In the genomic region with DNA sequence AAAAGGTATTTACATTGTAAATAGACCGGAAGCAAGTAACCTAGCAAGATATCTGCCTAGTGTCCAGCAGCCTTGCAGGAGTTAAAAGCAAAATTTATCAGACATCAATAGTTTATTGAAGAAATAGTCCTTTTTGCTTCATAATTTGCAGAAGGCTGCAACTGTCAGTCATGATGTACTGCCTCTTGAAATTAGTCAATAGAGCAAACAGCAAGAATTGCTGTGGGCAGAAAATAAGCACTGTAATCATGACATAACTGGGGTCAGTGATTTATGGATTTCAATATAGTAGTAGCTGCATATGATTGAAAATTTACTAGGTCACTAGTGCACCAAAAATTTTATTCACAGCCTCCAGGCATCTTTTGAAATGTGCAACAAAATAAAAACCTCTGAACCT, we compare ENCODE assay signal across 2 cellular contexts.
A peak's percentile ranks its signal among the peaks of the same experiment; 100 is the strongest.
TF ChIP-seq lines count a peak whose summit lies in the region.

No MANE protein-coding gene starts in this region.

TF ChIP-seq in HEK293, 187 proteins besides CTCF, POLR2A, EP300 and RAD21:
- TF ChIP-seq ZNF112 (tag by site-specific recombination; IDR thresholded peaks at IDR 0.05) (no peak), ZNF544 (tag by site-specific recombination; IDR thresholded peaks at IDR 0.05) (no peak), ZNF548 (tag by site-specific recombination; IDR thresholded peaks at IDR 0.05) (no peak), GFI1B (tag by site-specific recombination; IDR thresholded peaks at IDR 0.05) (no peak), TCF7L2 (IDR thresholded peaks at IDR 0.05; ENCODE audit: borderline replicate concordance, low read depth, low read length) (no peak), ZBTB21 (tag by site-specific recombination; IDR thresholded peaks at IDR 0.05) (no peak)
- TF ChIP-seq, protein P1, sequence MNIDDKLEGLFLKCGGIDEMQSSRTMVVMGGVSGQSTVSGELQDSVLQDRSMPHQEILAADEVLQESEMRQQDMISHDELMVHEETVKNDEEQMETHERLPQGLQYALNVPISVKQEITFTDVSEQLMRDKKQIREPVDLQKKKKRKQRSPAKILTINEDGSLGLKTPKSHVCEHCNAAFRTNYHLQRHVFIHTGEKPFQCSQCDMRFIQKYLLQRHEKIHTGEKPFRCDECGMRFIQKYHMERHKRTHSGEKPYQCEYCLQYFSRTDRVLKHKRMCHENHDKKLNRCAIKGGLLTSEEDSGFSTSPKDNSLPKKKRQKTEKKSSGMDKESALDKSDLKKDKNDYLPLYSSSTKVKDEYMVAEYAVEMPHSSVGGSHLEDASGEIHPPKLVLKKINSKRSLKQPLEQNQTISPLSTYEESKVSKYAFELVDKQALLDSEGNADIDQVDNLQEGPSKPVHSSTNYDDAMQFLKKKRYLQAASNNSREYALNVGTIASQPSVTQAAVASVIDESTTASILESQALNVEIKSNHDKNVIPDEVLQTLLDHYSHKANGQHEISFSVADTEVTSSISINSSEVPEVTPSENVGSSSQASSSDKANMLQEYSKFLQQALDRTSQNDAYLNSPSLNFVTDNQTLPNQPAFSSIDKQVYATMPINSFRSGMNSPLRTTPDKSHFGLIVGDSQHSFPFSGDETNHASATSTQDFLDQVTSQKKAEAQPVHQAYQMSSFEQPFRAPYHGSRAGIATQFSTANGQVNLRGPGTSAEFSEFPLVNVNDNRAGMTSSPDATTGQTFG (tag by site-specific recombination; IDR thresholded peaks at IDR 0.05; ENCODE audit: borderline replicate concordance): no peak
- TF ChIP-seq, protein P2, sequence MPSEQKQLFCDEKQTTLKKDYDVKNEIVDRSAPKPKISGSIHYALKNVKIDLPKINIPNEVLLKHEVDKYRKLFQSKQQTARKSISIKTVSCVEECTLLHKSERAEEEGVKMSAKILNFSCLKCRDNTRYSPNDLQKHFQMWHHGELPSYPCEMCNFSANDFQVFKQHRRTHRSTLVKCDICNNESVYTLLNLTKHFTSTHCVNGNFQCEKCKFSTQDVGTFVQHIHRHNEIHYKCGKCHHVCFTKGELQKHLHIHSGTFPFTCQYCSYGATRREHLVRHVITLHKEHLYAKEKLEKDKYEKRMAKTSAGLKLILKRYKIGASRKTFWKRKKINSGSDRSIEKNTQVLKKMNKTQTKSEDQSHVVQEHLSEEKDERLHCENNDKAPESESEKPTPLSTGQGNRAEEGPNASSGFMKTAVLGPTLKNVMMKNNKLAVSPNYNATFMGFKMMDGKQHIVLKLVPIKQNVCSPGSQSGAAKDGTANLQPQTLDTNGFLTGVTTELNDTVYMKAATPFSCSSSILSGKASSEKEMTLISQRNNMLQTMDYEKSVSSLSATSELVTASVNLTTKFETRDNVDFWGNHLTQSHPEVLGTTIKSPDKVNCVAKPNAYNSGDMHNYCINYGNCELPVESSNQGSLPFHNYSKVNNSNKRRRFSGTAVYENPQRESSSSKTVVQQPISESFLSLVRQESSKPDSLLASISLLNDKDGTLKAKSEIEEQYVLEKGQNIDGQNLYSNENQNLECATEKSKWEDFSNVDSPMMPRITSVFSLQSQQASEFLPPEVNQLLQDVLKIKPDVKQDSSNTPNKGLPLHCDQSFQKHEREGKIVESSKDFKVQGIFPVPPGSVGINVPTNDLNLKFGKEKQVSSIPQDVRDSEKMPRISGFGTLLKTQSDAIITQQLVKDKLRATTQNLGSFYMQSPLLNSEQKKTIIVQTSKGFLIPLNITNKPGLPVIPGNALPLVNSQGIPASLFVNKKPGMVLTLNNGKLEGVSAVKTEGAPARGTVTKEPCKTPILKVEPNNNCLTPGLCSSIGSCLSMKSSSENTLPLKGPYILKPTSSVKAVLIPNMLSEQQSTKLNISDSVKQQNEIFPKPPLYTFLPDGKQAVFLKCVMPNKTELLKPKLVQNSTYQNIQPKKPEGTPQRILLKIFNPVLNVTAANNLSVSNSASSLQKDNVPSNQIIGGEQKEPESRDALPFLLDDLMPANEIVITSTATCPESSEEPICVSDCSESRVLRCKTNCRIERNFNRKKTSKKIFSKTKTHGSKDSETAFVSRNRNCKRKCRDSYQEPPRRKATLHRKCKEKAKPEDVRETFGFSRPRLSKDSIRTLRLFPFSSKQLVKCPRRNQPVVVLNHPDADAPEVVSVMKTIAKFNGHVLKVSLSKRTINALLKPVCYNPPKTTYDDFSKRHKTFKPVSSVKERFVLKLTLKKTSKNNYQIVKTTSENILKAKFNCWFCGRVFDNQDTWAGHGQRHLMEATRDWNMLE (tag by site-specific recombination; conservative IDR thresholded peaks at IDR 0.05; ENCODE audit: low read depth): no peak
- TF ChIP-seq, protein P3, sequence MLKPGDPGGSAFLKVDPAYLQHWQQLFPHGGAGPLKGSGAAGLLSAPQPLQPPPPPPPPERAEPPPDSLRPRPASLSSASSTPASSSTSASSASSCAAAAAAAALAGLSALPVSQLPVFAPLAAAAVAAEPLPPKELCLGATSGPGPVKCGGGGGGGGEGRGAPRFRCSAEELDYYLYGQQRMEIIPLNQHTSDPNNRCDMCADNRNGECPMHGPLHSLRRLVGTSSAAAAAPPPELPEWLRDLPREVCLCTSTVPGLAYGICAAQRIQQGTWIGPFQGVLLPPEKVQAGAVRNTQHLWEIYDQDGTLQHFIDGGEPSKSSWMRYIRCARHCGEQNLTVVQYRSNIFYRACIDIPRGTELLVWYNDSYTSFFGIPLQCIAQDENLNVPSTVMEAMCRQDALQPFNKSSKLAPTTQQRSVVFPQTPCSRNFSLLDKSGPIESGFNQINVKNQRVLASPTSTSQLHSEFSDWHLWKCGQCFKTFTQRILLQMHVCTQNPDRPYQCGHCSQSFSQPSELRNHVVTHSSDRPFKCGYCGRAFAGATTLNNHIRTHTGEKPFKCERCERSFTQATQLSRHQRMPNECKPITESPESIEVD (tag by site-specific recombination; IDR thresholded peaks at IDR 0.05): 0 out of 2 replicates have a peak, but pooled peaks have one; percentile 37
TF ChIP-seq in HEK293: peak in this region for 1.

TF ChIP-seq in GM12878, 131 proteins besides CTCF, POLR2A, EP300 and RAD21:
- no peak for TF ChIP-seq ZNF274 (IDR thresholded peaks at IDR 0.05; ENCODE audit: insufficient read depth, insufficient read length)
- TF ChIP-seq GABPA (IDR thresholded peaks at IDR 0.05; ENCODE audit: low read depth): no peak
- TF ChIP-seq, protein P4, sequence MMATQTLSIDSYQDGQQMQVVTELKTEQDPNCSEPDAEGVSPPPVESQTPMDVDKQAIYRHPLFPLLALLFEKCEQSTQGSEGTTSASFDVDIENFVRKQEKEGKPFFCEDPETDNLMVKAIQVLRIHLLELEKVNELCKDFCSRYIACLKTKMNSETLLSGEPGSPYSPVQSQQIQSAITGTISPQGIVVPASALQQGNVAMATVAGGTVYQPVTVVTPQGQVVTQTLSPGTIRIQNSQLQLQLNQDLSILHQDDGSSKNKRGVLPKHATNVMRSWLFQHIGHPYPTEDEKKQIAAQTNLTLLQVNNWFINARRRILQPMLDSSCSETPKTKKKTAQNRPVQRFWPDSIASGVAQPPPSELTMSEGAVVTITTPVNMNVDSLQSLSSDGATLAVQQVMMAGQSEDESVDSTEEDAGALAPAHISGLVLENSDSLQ (IDR thresholded peaks at IDR 0.05): peak; percentile 57; the same call in 1 of the 2 replicates
